In the genomic region with DNA sequence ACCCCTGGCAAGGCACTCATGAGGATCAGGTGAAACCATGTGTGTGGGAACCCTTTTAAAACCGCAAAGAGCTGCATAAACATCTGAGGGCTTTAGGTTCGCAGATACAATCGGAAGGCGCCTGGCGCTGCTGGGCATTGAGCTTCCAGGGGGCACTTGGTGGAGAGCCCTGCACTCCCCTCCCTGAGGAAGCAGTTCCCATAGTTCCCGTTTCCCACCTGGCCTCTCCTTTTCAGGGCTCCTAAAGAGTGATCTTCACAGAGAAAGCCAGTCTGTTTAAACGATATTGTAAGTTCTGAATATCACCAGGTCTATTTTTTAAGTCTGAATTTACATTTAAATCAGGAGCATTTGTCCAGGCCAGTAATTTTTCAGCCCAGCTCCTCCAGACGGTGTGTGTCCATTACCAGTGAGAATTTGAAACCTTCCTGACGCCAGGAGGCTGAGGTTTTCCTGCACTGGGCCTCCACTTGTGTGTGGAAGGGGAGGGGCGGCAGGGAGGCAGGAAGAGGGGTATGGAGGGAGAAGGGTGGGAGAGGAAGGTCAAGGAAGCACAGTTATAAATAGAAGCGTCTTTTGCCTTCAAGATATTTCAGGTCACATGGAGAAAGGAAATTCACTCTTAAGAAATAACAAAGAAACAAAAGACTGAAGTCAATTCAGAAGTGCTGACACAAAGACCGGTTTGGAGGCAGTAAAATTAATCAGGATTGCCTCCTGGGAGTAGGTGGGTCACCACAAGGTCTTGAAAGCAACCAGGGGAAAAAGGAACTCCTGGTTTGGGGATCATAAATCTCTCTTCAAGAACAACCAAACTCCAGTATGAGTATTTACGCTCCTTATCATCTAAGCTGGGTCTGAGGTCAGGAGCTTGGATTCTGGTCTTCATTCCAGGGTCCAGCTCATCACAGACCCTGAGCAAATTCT, we compare ENCODE assay signal across 2 cellular contexts.
TF ChIP-seq lines count a peak whose summit lies in the region.

No MANE protein-coding gene starts in this region.

TF ChIP-seq in HCT116, 20 proteins besides CTCF, POLR2A, EP300 and RAD21:
- TF ChIP-seq ZBTB33 (IDR thresholded peaks at IDR 0.05; ENCODE audit: extremely low read depth, insufficient replicate concordance, low read length) (no peak), REST (IDR thresholded peaks at IDR 0.05; ENCODE audit: low read depth) (no peak), JUND (IDR thresholded peaks at IDR 0.05) (no peak), ATF3 (IDR thresholded peaks at IDR 0.05) (no peak), SIN3A (IDR thresholded peaks at IDR 0.05; ENCODE audit: low read depth) (no peak), EGR1 (IDR thresholded peaks at IDR 0.05; ENCODE audit: low read depth) (no peak), FOSL1 (IDR thresholded peaks at IDR 0.05; ENCODE audit: low read depth) (no peak), ZFX (IDR thresholded peaks at IDR 0.05) (no peak), CBX3 (IDR thresholded peaks at IDR 0.05; ENCODE audit: low read depth) (no peak), EZH2phosphoT487 (IDR thresholded peaks at IDR 0.05; ENCODE audit: borderline replicate concordance) (no peak), TCF7L2 (IDR thresholded peaks at IDR 0.05; ENCODE audit: borderline replicate concordance, extremely low read depth, insufficient read depth, insufficient read length) (no peak), SRF (IDR thresholded peaks at IDR 0.05; ENCODE audit: low read depth) (no peak)
- TF ChIP-seq, protein P1, sequence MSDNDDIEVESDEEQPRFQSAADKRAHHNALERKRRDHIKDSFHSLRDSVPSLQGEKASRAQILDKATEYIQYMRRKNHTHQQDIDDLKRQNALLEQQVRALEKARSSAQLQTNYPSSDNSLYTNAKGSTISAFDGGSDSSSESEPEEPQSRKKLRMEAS (IDR thresholded peaks at IDR 0.05): no peak

TF ChIP-seq in HepG2, 621 proteins besides CTCF, POLR2A, EP300 and RAD21:
- no peak for TF ChIP-seq KDM1A (CRISPR knock-in tag; IDR thresholded peaks at IDR 0.05)
- 0 out of 2 replicates have a peak, but pooled peaks have one; percentile 17 for TF ChIP-seq HNF4A (CRISPR knock-in tag; IDR thresholded peaks at IDR 0.05)
- TF ChIP-seq ZNF569 (CRISPR knock-in tag; IDR thresholded peaks at IDR 0.05; ENCODE audit: borderline replicate concordance): no peak
- no peak for TF ChIP-seq ZNF83 (CRISPR knock-in tag; IDR thresholded peaks at IDR 0.05; ENCODE audit: borderline replicate concordance)
- TF ChIP-seq, protein P2, sequence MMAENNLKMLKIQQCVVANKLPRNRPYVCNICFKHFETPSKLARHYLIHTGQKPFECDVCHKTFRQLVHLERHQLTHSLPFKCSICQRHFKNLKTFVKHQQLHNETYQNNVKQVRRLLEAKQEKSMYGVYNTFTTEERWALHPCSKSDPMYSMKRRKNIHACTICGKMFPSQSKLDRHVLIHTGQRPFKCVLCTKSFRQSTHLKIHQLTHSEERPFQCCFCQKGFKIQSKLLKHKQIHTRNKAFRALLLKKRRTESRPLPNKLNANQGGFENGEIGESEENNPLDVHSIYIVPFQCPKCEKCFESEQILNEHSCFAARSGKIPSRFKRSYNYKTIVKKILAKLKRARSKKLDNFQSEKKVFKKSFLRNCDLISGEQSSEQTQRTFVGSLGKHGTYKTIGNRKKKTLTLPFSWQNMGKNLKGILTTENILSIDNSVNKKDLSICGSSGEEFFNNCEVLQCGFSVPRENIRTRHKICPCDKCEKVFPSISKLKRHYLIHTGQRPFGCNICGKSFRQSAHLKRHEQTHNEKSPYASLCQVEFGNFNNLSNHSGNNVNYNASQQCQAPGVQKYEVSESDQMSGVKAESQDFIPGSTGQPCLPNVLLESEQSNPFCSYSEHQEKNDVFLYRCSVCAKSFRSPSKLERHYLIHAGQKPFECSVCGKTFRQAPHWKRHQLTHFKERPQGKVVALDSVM (CRISPR knock-in tag; IDR thresholded peaks at IDR 0.05): peak; percentile 70; the same call in 1 of the 2 replicates
